In the genomic region with DNA sequence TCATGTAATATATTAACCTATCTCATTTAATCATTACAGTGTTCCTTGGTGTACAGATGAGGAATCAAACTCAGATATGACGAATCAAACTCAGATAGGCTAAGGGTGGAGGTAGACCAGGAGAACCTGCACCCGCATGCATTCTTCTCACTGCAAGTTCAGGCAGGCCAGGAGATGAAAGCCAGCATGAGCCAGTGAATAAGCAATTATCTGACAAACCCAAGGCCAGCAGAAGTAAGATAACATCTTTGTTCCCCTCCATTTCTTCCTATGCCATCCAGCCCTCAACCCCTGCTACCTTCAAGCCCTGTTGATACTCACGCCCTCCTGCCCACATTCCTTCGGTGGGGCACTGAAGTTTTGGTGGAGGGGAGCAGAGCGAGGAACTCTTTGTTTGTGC, we compare ENCODE assay signal across 20 cellular contexts.
DNase-seq lines count a peak whose midpoint lies in the region; ATAC-seq and TF ChIP-seq lines count a peak whose summit lies in the region.
"Had no signal": no experiment of that assay in that cellular context is flagged by ENCODE, and none has a peak within 500 bp of the region (broad histone marks: within the 10 kb centered on the region; RNA-seq: fewer than 3 reads in every experiment).

No MANE protein-coding gene starts in this region.

- no peak overlapping the region for H3K27ac ChIP-seq in trophoblast cell (ENCODE audit: low read depth, low read length)
- H3K27ac ChIP-seq: lower lobe of right lung, SJSA1 had no signal

- H2AK5ac ChIP-seq in trophoblast cell (ENCODE audit: low read length) = no peak overlapping the region

- DNase-seq in GDM1 (lab: John Stamatoyannopoulos, UW) (peak; percentile 13), NB4 (ENCODE audit: low read depth) (peak; percentile 34), trophoblast cell (peak; percentile 81 to 85), NCI-H1930 (lab: John Stamatoyannopoulos, UW) (no peak), HK-2 (ENCODE audit: unreplicated experiment) (no peak)
- DNase-seq in NK-92 treated with Interleukin-12 subunit alpha and Interleukin-12 subunit beta, amount 100 ng/mL, for 24 hours (lab: John Stamatoyannopoulos, UW) = no peak
- DNase-seq: activated CD4-positive, alpha-beta T cell treated with anti-CD3 and anti-CD28 coated beads for 4 hours; activated naive CD4-positive, alpha-beta T cell treated with anti-CD3 and anti-CD28 coated beads for 36 hours; AML-193; KG1; lower lobe of right lung; naive B cell; NCI-H345; posterior cingulate gyrus; T-helper 9 cell had no signal

- H3K4me3 ChIP-seq in NB4 (ENCODE audit: low read depth, low read length) = no peak overlapping the region
- no peak overlapping the region for H3K4me3 ChIP-seq in trophoblast cell (ENCODE audit: low read depth, low read length)
- H3K4me3 ChIP-seq: ascending aorta, lower lobe of right lung, SJSA1, smooth muscle cell had no signal

- no peaks in the 10 kb centered on the region for H3K9me3 Mint-ChIP-seq in dendritic cell treated with granulocyte-macrophage colony-stimulating factor and Interleukin-4, amounts not matched to agents 40 ng/mL and 50 ng/mL, for 4 days
- H3K9me3 Mint-ChIP-seq: activated naive CD4-positive, alpha-beta T cell treated with anti-CD3 and anti-CD28 coated beads for 36 hours had no signal

- H4K91ac ChIP-seq in trophoblast cell (ENCODE audit: low read depth, low read length) = no peak overlapping the region

- no peak overlapping the region for H3K23ac ChIP-seq in trophoblast cell (ENCODE audit: low read length)

- H2BK12ac ChIP-seq in trophoblast cell (ENCODE audit: low read length) = no peak overlapping the region

- H3K9me3 ChIP-seq in trophoblast cell (ENCODE audit: insufficient read depth, low read depth, low read length) = no peaks in the 10 kb centered on the region
- H3K9me3 ChIP-seq: ascending aorta, lower lobe of right lung, SJSA1 had no signal

- H3K4ac ChIP-seq in trophoblast cell (ENCODE audit: low read depth, low read length) = no peak overlapping the region

- peaks cover 4% of the 10 kb centered on the region for H3K79me1 ChIP-seq in trophoblast cell (ENCODE audit: low read length)

- ATAC-seq in GM19035 (IDR thresholded peaks at IDR 0.05; ENCODE audit: unreplicated experiment) = no peak
- ATAC-seq: lower lobe of right lung had no signal

- H3K4me1 Mint-ChIP-seq in dendritic cell treated with granulocyte-macrophage colony-stimulating factor and Interleukin-4, amounts not matched to agents 40 ng/mL and 50 ng/mL, for 4 days (ENCODE audit: low read depth) = peaks cover 88% of the 10 kb centered on the region

- TF ChIP-seq POLR2A in NB4 (IDR thresholded peaks at IDR 0.05; ENCODE audit: extremely low read depth, insufficient read length) = no peak

- H2BK120ac ChIP-seq in trophoblast cell (ENCODE audit: insufficient read depth, low read length, poor library complexity) = no peak overlapping the region

- no peak overlapping the region for H3K4me2 ChIP-seq in trophoblast cell (ENCODE audit: low read length)
- H3K4me2 ChIP-seq: smooth muscle cell had no signal

- H3K9ac ChIP-seq in trophoblast cell (ENCODE audit: low read length) = no peak overlapping the region

- no peak overlapping the region for H2BK5ac ChIP-seq in trophoblast cell (ENCODE audit: low read depth, low read length, poor library complexity)

- no peaks in the 10 kb centered on the region for H3K27me3 ChIP-seq in trophoblast cell (ENCODE audit: insufficient read depth, low read length)
- H3K27me3 ChIP-seq: ascending aorta, SJSA1 had no signal

- peaks cover 0 to 2% of the 10 kb centered on the region in 2 experiments for H3K36me3 ChIP-seq in trophoblast cell (ENCODE audit: control insufficient read depth in 1 of 2, insufficient read depth in 2 of 2, low read length in 2 of 2)
- H3K36me3 ChIP-seq: ascending aorta, lower lobe of right lung, SJSA1 had no signal

- no peak overlapping the region for H2AFZ ChIP-seq in trophoblast cell (ENCODE audit: insufficient read depth, low read length, poor library complexity)

- WGBS in trophoblast cell (ENCODE audit: extremely low coverage, insufficient coverage, insufficient read length) = no CpG with 5 or more reads among the region's 5 CpGs

- TF ChIP-seq CTCF in NB4 (IDR thresholded peaks at IDR 0.05; ENCODE audit: low read depth, low read length) = no peak

- no peak overlapping the region for H4K8ac ChIP-seq in trophoblast cell (ENCODE audit: low read depth, low read length)

- no peaks in the 10 kb centered on the region for H3K79me2 ChIP-seq in trophoblast cell (ENCODE audit: control insufficient read depth, insufficient read depth, low read length, poor library complexity)

- H3K18ac ChIP-seq in trophoblast cell (ENCODE audit: low read length) = no peak overlapping the region

- H3K4me3 Mint-ChIP-seq in dendritic cell treated with granulocyte-macrophage colony-stimulating factor and Interleukin-4, amounts not matched to agents 40 ng/mL and 50 ng/mL, for 4 days = no peak overlapping the region
- H3K4me3 Mint-ChIP-seq: activated naive CD4-positive, alpha-beta T cell treated with anti-CD3 and anti-CD28 coated beads for 36 hours; naive B cell had no signal

- peaks cover 77% of the 10 kb centered on the region for H3K36me3 Mint-ChIP-seq in dendritic cell treated with granulocyte-macrophage colony-stimulating factor and Interleukin-4, amounts not matched to agents 40 ng/mL and 50 ng/mL, for 4 days (ENCODE audit: low read depth)

- peaks cover 14 to 21% of the 10 kb centered on the region in 2 experiments for H3K4me1 ChIP-seq in trophoblast cell (ENCODE audit: control insufficient read depth in 1 of 2, insufficient read depth in 2 of 2, low read length in 2 of 2)

- H3K27ac Mint-ChIP-seq in dendritic cell treated with granulocyte-macrophage colony-stimulating factor and Interleukin-4, amounts not matched to agents 40 ng/mL and 50 ng/mL, for 4 days = peak overlapping the region; percentile 28
- H3K27ac Mint-ChIP-seq: activated naive CD4-positive, alpha-beta T cell treated with anti-CD3 and anti-CD28 coated beads for 36 hours; naive B cell had no signal

- no peak overlapping the region for H4K12ac ChIP-seq in trophoblast cell (ENCODE audit: low read depth, low read length)

- no peaks in the 10 kb centered on the region for H3K27me3 Mint-ChIP-seq in dendritic cell treated with granulocyte-macrophage colony-stimulating factor and Interleukin-4, amounts not matched to agents 40 ng/mL and 50 ng/mL, for 4 days
- H3K27me3 Mint-ChIP-seq: naive B cell had no signal

- intact Hi-C loops in dendritic cell treated with granulocyte-macrophage colony-stimulating factor and Interleukin-4, amounts not matched to agents 40 ng/mL and 50 ng/mL, for 4 days (cut with micrococcal nuclease) = no loop called here

- no peak overlapping the region for H3K14ac ChIP-seq in trophoblast cell (ENCODE audit: low read length)

Comparison
In these comparisons a context has a peak if more than half of its experiments do, and no peak if none do; other contexts are left out.
1. DNase-seq: peak in GDM1 (single experiment), NB4 (single experiment) and trophoblast cell (2 of 2); none in NK-92 treated with Interleukin-12 subunit alpha and Interleukin-12 subunit beta, amount 100 ng/mL, for 24 hours (single experiment), NCI-H1930 (0 of 2) and HK-2 (single experiment).